ENCODE assay signal across 16 cellular contexts in the genomic region with DNA sequence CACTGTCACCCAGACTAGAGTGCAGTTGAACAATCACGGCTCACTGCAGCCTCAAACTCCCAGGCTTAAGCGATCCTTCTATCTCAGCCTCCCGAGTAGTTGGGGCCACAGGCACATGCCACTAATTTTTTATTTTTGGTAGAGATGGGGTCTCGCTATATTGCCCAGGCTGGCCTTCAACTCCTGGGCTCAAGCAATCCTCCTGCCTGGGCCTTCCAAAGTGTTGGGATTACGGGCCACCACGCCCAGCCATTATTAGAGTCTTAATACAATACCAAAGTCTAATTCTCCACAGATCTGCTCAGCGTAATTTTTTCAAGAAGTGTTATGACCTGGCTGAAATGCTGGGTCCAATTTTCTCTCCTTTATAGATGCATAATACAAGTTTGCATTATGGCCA. TPM values are rescaled to one million over a fixed set of nuclear protein-coding genes. Genes with fewer than 3 reads are reported as not detected.
A peak's percentile ranks its signal among the peaks of the same experiment; 100 is the strongest.
DNase-seq lines count a peak whose midpoint lies in the region; ATAC-seq, FAIRE-seq and TF ChIP-seq lines count a peak whose summit lies in the region.
"Had no signal": no experiment of that assay in that cellular context is flagged by ENCODE, and none has a peak within 500 bp of the region (broad histone marks: within the 10 kb centered on the region; RNA-seq: fewer than 3 reads in every experiment).

No MANE protein-coding gene starts in this region.

- intact Hi-C loops in activated T-helper 2 cell treated with anti-CD3 and anti-CD28 coated beads, Interferon-gamma antibody, Interleukin-2, Interleukin-4, amounts not matched to agents 10 μg/mL and 5 μg/mL and 100 μg/mL, durations not matched to agents 14 hours and 24 hours and 36 hours (cut with micrococcal nuclease) = no loop called here

- no peak for FAIRE-seq in GM12892 (lab: Jason Lieb, UNC)
- FAIRE-seq: H54 had no signal

- no peak overlapping the region for H3K9ac ChIP-seq in liver (ENCODE audit: low read depth in 1 of 2, low read length in 2 of 2)

- POLR2A ChIA-PET in AG04450 (lab: Yijun Ruan, JAX) = no interaction called here

- H3K9me3 ChIP-seq in AG04450 (ENCODE audit: control insufficient read depth, insufficient read depth, low read length) (no peaks in the 10 kb centered on the region), liver (ENCODE audit: control insufficient read depth in 4 of 4, low read length in 3 of 4) (no peaks in the 10 kb centered on the region)
- H3K9me3 ChIP-seq: right atrium auricular region, vagina had no signal

- ATAC-seq in GM23338 (no peak), HG02852 (IDR thresholded peaks at IDR 0.05; ENCODE audit: unreplicated experiment) (no peak), GM19023 (IDR thresholded peaks at IDR 0.05; ENCODE audit: unreplicated experiment) (no peak)
- no peak for ATAC-seq in effector memory CD8-positive, alpha-beta T cell (replicated peaks)

- H3K4me3 ChIP-seq in AG04450 (ENCODE audit: low read depth, low read length) (peak overlapping the region; percentile 34), GM23338 (peak overlapping the region; percentile 84), liver (ENCODE audit: low read depth in 1 of 3, low read length in 3 of 3) (no peak overlapping the region)
- H3K4me3 ChIP-seq: right atrium auricular region, vagina had no signal

- peaks cover 70% of the 10 kb centered on the region for H3K79me2 ChIP-seq in GM23338 (replicated peaks; ENCODE audit: insufficient read depth)

- H3K4me2 ChIP-seq in GM23338 = peak overlapping the region; percentile 84

- no peaks in the 10 kb centered on the region; the same call in 2 of the 3 replicates for H3K9me3 Mint-ChIP-seq in GM23338
- H3K9me3 Mint-ChIP-seq in activated T-helper 2 cell treated with anti-CD3 and anti-CD28 coated beads, Interferon-gamma antibody, Interleukin-2, Interleukin-4, amounts not matched to agents 10 μg/mL and 5 μg/mL and 100 μg/mL, durations not matched to agents 14 hours and 24 hours and 36 hours = no peaks in the 10 kb centered on the region
- no peaks in the 10 kb centered on the region for H3K9me3 Mint-ChIP-seq in effector memory CD8-positive, alpha-beta T cell
- H3K9me3 Mint-ChIP-seq: activated T-helper 1 cell treated with anti-CD3 and anti-CD28 coated beads, Interleukin-12 subunit alpha, Interleukin-12 subunit beta, Interleukin-2, Interleukin-4 antibody, amounts not matched to agents 30 ng/mL and 10 ng/mL and 1 ng/mL, durations not matched to agents 14 hours and 24 hours and 36 hours had no signal

- CTCF ChIA-PET in AG04450 (lab: Charles Lee) = interaction anchor here (0.6 to 4.0 kb wide), 5 partner anchors 49 to 187 kb away, joined by 3 to 22 read pairs (median 4); no protein-coding TSS in a partner anchor

- peaks cover 31% of the 10 kb centered on the region for H3K4me1 ChIP-seq in GM23338 (ENCODE audit: insufficient read depth)
- peaks cover 14 to 74% (median 36%) of the 10 kb centered on the region in 4 donors for H3K4me1 ChIP-seq in liver (ENCODE audit: control insufficient read depth in 4 of 4, insufficient read depth in 4 of 4, low read length in 3 of 4)

- H2AFZ ChIP-seq in GM23338 = no peak overlapping the region

- no peaks in the 10 kb centered on the region for H3K9me2 ChIP-seq in GM23338 (ENCODE audit: insufficient read depth)

- peaks cover 45% of the 10 kb centered on the region for H3K4me1 Mint-ChIP-seq in GM23338
- peaks cover 43% of the 10 kb centered on the region for H3K4me1 Mint-ChIP-seq in activated T-helper 2 cell treated with anti-CD3 and anti-CD28 coated beads, Interferon-gamma antibody, Interleukin-2, Interleukin-4, amounts not matched to agents 10 μg/mL and 5 μg/mL and 100 μg/mL, durations not matched to agents 14 hours and 24 hours and 36 hours (ENCODE audit: low read depth)
- peaks cover 51 to 57% of the 10 kb centered on the region in 2 donors for H3K4me1 Mint-ChIP-seq in effector memory CD8-positive, alpha-beta T cell (ENCODE audit: low read depth in 2 of 2)

- 90% methylated on average over 7 of the region's 7 CpGs for WGBS in liver

- DNase-seq in AG04450 (ENCODE audit: low read depth, low spot score) = no peak
- peak; percentile 3 for DNase-seq in GM23338 (ENCODE audit: low spot score)
- DNase-seq in activated T-helper 2 cell treated with anti-CD3 and anti-CD28 coated beads, Interferon-gamma antibody, Interleukin-2, Interleukin-4, amounts not matched to agents 10 μg/mL and 5 μg/mL and 100 μg/mL, durations not matched to agents 14 hours and 24 hours and 36 hours (ENCODE audit: low spot score) = no peak
- no peak for DNase-seq in effector memory CD8-positive, alpha-beta T cell
- DNase-seq in GM12892 (ENCODE audit: insufficient read length) = no peak
- DNase-seq: MM.1S; NCI-H1694 treated with DMSO at 0.1 percent for 48 hours; NCI-H2227 treated with DMSO at 0.1 percent for 48 hours; NK-92 treated with Interleukin-12 subunit alpha and Interleukin-12 subunit beta, amount 100 ng/mL, for 24 hours had no signal

- H3K27ac Mint-ChIP-seq in GM23338 = peak overlapping the region; percentile 89
- H3K27ac Mint-ChIP-seq in activated T-helper 2 cell treated with anti-CD3 and anti-CD28 coated beads, Interferon-gamma antibody, Interleukin-2, Interleukin-4, amounts not matched to agents 10 μg/mL and 5 μg/mL and 100 μg/mL, durations not matched to agents 14 hours and 24 hours and 36 hours = no peak overlapping the region
- no peak overlapping the region for H3K27ac Mint-ChIP-seq in effector memory CD8-positive, alpha-beta T cell
- H3K27ac Mint-ChIP-seq: activated T-helper 1 cell treated with anti-CD3 and anti-CD28 coated beads, Interleukin-12 subunit alpha, Interleukin-12 subunit beta, Interleukin-2, Interleukin-4 antibody, amounts not matched to agents 30 ng/mL and 10 ng/mL and 1 ng/mL, durations not matched to agents 14 hours and 24 hours and 36 hours had no signal

- TF ChIP-seq RAD21 in liver (IDR thresholded peaks at IDR 0.05) = no peak

- no peak for TF ChIP-seq POLR2A in GM12892 (IDR thresholded peaks at IDR 0.05; ENCODE audit: low read depth, low read length)

- H3K36me3 Mint-ChIP-seq in GM23338 (ENCODE audit: low read depth) = peaks cover 41% of the 10 kb centered on the region; the same call in 2 of the 3 replicates
- peaks cover 22% of the 10 kb centered on the region for H3K36me3 Mint-ChIP-seq in activated T-helper 2 cell treated with anti-CD3 and anti-CD28 coated beads, Interferon-gamma antibody, Interleukin-2, Interleukin-4, amounts not matched to agents 10 μg/mL and 5 μg/mL and 100 μg/mL, durations not matched to agents 14 hours and 24 hours and 36 hours (ENCODE audit: low read depth)
- peaks cover 7% of the 10 kb centered on the region for H3K36me3 Mint-ChIP-seq in effector memory CD8-positive, alpha-beta T cell (ENCODE audit: insufficient read depth)

- peaks cover 20% of the 10 kb centered on the region for H3K27me3 Mint-ChIP-seq in GM23338 (ENCODE audit: insufficient read depth, low read depth, poor library complexity)
- peaks cover 8% of the 10 kb centered on the region for H3K27me3 Mint-ChIP-seq in activated T-helper 2 cell treated with anti-CD3 and anti-CD28 coated beads, Interferon-gamma antibody, Interleukin-2, Interleukin-4, amounts not matched to agents 10 μg/mL and 5 μg/mL and 100 μg/mL, durations not matched to agents 14 hours and 24 hours and 36 hours (ENCODE audit: low read depth)
- no peaks in the 10 kb centered on the region for H3K27me3 Mint-ChIP-seq in effector memory CD8-positive, alpha-beta T cell

- 0 out of 2 replicates have a peak, but pooled peaks cover 5% of the 10 kb centered on the region for H3F3A ChIP-seq in GM23338 (replicated peaks; ENCODE audit: low read depth)

- TF ChIP-seq CTCF in AG04450 (IDR thresholded peaks at IDR 0.05; ENCODE audit: low read depth, low read length) = no peak
- TF ChIP-seq CTCF in GM23338 (conservative IDR thresholded peaks at IDR 0.05; ENCODE audit: low read depth in 2 of 2) = no peak
- no peak for TF ChIP-seq CTCF in liver (IDR thresholded peaks at IDR 0.05; ENCODE audit: low read depth, low read length, missing input control)

- H3K27me3 ChIP-seq in AG04450 (ENCODE audit: control insufficient read depth, insufficient read depth, low read length) (no peaks in the 10 kb centered on the region), GM23338 (ENCODE audit: insufficient read depth) (peaks cover 16% of the 10 kb centered on the region), liver (ENCODE audit: control insufficient read depth in 4 of 4, insufficient read depth in 4 of 4, low read length in 3 of 4) (no peaks in the 10 kb centered on the region)
- H3K27me3 ChIP-seq: right atrium auricular region, vagina had no signal

- H3K4me3 Mint-ChIP-seq in GM23338 = peak overlapping the region; percentile 95
- H3K4me3 Mint-ChIP-seq in activated T-helper 2 cell treated with anti-CD3 and anti-CD28 coated beads, Interferon-gamma antibody, Interleukin-2, Interleukin-4, amounts not matched to agents 10 μg/mL and 5 μg/mL and 100 μg/mL, durations not matched to agents 14 hours and 24 hours and 36 hours (ENCODE audit: low read depth) = peak overlapping the region; percentile 2
- H3K4me3 Mint-ChIP-seq in effector memory CD8-positive, alpha-beta T cell = no peak overlapping the region
- H3K4me3 Mint-ChIP-seq: activated T-helper 1 cell treated with anti-CD3 and anti-CD28 coated beads, Interleukin-12 subunit alpha, Interleukin-12 subunit beta, Interleukin-2, Interleukin-4 antibody, amounts not matched to agents 30 ng/mL and 10 ng/mL and 1 ng/mL, durations not matched to agents 14 hours and 24 hours and 36 hours had no signal

- H3K36me3 ChIP-seq in GM23338 (ENCODE audit: insufficient read depth) (no peaks in the 10 kb centered on the region; the same call in 1 of the 2 replicates), liver (ENCODE audit: control insufficient read depth in 4 of 4, insufficient read depth in 3 of 4, low read depth in 1 of 4, low read length in 3 of 4) (no peaks in the 10 kb centered on the region)
- H3K36me3 ChIP-seq: right atrium auricular region, vagina had no signal

- H3K27ac ChIP-seq in AG04450 (ENCODE audit: low read depth, low read length) = no peak overlapping the region
- H3K27ac ChIP-seq in GM23338 (ENCODE audit: low read depth) = peak overlapping the region; percentile 83
- H3K27ac ChIP-seq in liver (ENCODE audit: low read depth in 1 of 2, low read length in 2 of 2) = peak overlapping the region; percentile 1 to 23
- H3K27ac ChIP-seq: right atrium auricular region, vagina had no signal

- peaks cover 3% of the 10 kb centered on the region; the same call in 1 of the 2 replicates for H4K20me1 ChIP-seq in GM23338 (replicated peaks; ENCODE audit: insufficient read depth)

TF ChIP-seq in GM23338, 12 proteins besides CTCF, POLR2A, EP300 and RAD21 (continues in another document):
- no peak for TF ChIP-seq STAT1 (IDR thresholded peaks at IDR 0.05; ENCODE audit: unreplicated experiment)

TF ChIP-seq in liver, 16 proteins besides CTCF, POLR2A, EP300 and RAD21:
- TF ChIP-seq FOXA2 (IDR thresholded peaks at IDR 0.05) = no peak

RNA-seq across cellular contexts. Expression of a gene that starts 3.0 kb away (rescaled TPM):
- polyA plus RNA-seq in AG04450 (2011; rRNA removed) (74.8 and 89.3 TPM in 2 replicates), GM23338 (2016; fragmentation: Nextera tagmentation; extraction: Ambion mirVana) (13.3 and 16.9 TPM in 2 replicates), liver (10 to 100 TPM; 28.6 to 44.5 TPM)
- polyA minus RNA-seq in AG04450 (2011; rRNA and poly(A)+ RNA removed) = 86.6 and 91.9 TPM in 2 replicates
- 40.3 and 71.4 TPM in 2 replicates for total RNA-seq in GM23338 (2014; rRNA removed; shearing (Covaris generic))
- 26.9 and 28.0 TPM in 2 replicates for total RNA-seq in activated T-helper 2 cell treated with anti-CD3 and anti-CD28 coated beads, Interferon-gamma antibody, Interleukin-2, Interleukin-4, amounts not matched to agents 10 μg/mL and 5 μg/mL and 100 μg/mL, durations not matched to agents 14 hours and 24 hours and 36 hours
- total RNA-seq in liver = 100 to 1,000 TPM; 115 to 135 TPM
- polyA plus RNA-seq in GM12892 (2012; ENCODE audit: missing spikeins) = 5.8 TPM

Comparison
In these comparisons a context has a peak if more than half of its experiments do, and no peak if none do; other contexts are left out.
1. H3K4me3 ChIP-seq: peak in AG04450 (single experiment) and GM23338 (single experiment); none in liver (0 of 3).
2. H3K4me3 Mint-ChIP-seq: peak in GM23338 (single experiment) and activated T-helper 2 cell treated with anti-CD3 and anti-CD28 coated beads, Interferon-gamma antibody, Interleukin-2, Interleukin-4, amounts not matched to agents 10 μg/mL and 5 μg/mL and 100 μg/mL, durations not matched to agents 14 hours and 24 hours and 36 hours (single experiment); none in effector memory CD8-positive, alpha-beta T cell (0 of 2).